ENCODE assay signal across 21 cellular contexts in genomic region chr7:33300131-33300530, GRCh38.
DNase-seq lines count a peak whose midpoint lies in the region; ATAC-seq and TF ChIP-seq lines count a peak whose summit lies in the region.
"Had no signal": no experiment of that assay in that cellular context is flagged by ENCODE, and none has a peak within 500 bp of the region (broad histone marks: within the 10 kb centered on the region; RNA-seq: fewer than 3 reads in every experiment).

No MANE protein-coding gene starts in this region.

- CTCF ChIA-PET in CD8-positive, alpha-beta T cell (lab: Charles Lee), result no interaction called here
- CTCF ChIA-PET in RWPE1 (lab: Yijun Ruan, JAX), result no interaction called here

- H3K4me3 Mint-ChIP-seq in CD8-positive, alpha-beta T cell, result no peak overlapping the region
- H3K4me3 Mint-ChIP-seq in stimulated activated naive CD8-positive, alpha-beta T cell treated with anti-CD3 and anti-CD28 coated beads, Interleukin-15, amount 100 ng/mL, for 72 hours, result no peak overlapping the region
- H3K4me3 Mint-ChIP-seq: CD14-positive monocyte; CD4-positive, alpha-beta T cell; GM23338; HFFc6 had no signal

- H3K27me3 ChIP-seq in adipocyte (replicated peaks; ENCODE audit: control insufficient read depth, insufficient read depth, low read length), result no peaks in the 10 kb centered on the region
- H3K27me3 ChIP-seq in CD8-positive, alpha-beta T cell (ENCODE audit: insufficient read depth, low read length), result no peaks in the 10 kb centered on the region
- H3K27me3 ChIP-seq: BE2C; BLaER1 treated with 17β-estradiol and CSF1 and Interleukin-3, amounts not matched to agents 10 nM and 100 nM had no signal

- intact Hi-C loops in CD8-positive, alpha-beta T cell (cut with DNase I, micrococcal nuclease), result no loop called here

- H3K27ac Mint-ChIP-seq in CD8-positive, alpha-beta T cell, result no peak overlapping the region
- no peak overlapping the region for H3K27ac Mint-ChIP-seq in stimulated activated naive CD8-positive, alpha-beta T cell treated with anti-CD3 and anti-CD28 coated beads, Interleukin-15, amount 100 ng/mL, for 72 hours
- H3K27ac Mint-ChIP-seq: CD14-positive monocyte; CD4-positive, alpha-beta T cell; GM23338; HFFc6 had no signal

- POLR2A ChIA-PET in CD8-positive, alpha-beta T cell (lab: Charles Lee), result no interaction called here
- POLR2A ChIA-PET in RWPE1 (lab: Yijun Ruan, JAX; ENCODE audit: low non-redundant PET), result no interaction called here

- peaks cover 24% of the 10 kb centered on the region for H3K9me3 ChIP-seq in adipocyte (ENCODE audit: control insufficient read depth, low read length)
- peaks cover 3% of the 10 kb centered on the region for H3K9me3 ChIP-seq in CD8-positive, alpha-beta T cell (ENCODE audit: low read length)
- H3K9me3 ChIP-seq: BE2C, HAP-1 had no signal

- H3K27ac ChIP-seq in CD8-positive, alpha-beta T cell (ENCODE audit: low read depth, low read length), result no peak overlapping the region
- no peak overlapping the region for H3K27ac ChIP-seq in RWPE1
- H3K27ac ChIP-seq: 22Rv1; BLaER1 treated with 17β-estradiol and CSF1 and Interleukin-3, amounts not matched to agents 10 nM and 100 nM had no signal

- DNase-seq in DMS 273 (lab: John Stamatoyannopoulos, UW; ENCODE audit: unreplicated experiment) (peak; percentile 14), DMS 273 treated with DMSO at 0.1 percent for 48 hours (lab: John Stamatoyannopoulos, UW) (no peak), adipocyte (ENCODE audit: low read depth) (no peak), fibroblast of peridontal ligament (ENCODE audit: extremely low read depth) (peak; percentile 58), RWPE1 (ENCODE audit: low spot score) (no peak)
- no peak for DNase-seq in CD8-positive, alpha-beta T cell
- DNase-seq in stimulated activated naive CD8-positive, alpha-beta T cell treated with anti-CD3 and anti-CD28 coated beads, Interleukin-15, amount 100 ng/mL, for 72 hours, result no peak
- DNase-seq: AML-193; BE2C; Calu3; CD4-positive, alpha-beta T cell; COR-L47; DMS53; DMS79 treated with DMSO at 0.1 percent for 48 hours; GF-D8; HFFc6 had no signal

- TF ChIP-seq CTCF in CD8-positive, alpha-beta T cell (IDR thresholded peaks at IDR 0.05), result no peak
- no peak for TF ChIP-seq CTCF in RWPE1 (conservative IDR thresholded peaks at IDR 0.05; ENCODE audit: low read depth)

- no peaks in the 10 kb centered on the region for H3K27me3 Mint-ChIP-seq in CD8-positive, alpha-beta T cell (ENCODE audit: low read depth)
- H3K27me3 Mint-ChIP-seq in stimulated activated naive CD8-positive, alpha-beta T cell treated with anti-CD3 and anti-CD28 coated beads, Interleukin-15, amount 100 ng/mL, for 72 hours, result no peaks in the 10 kb centered on the region
- H3K27me3 Mint-ChIP-seq: CD4-positive, alpha-beta T cell had no signal

- no peaks in the 10 kb centered on the region for H3K4me1 Mint-ChIP-seq in CD8-positive, alpha-beta T cell (ENCODE audit: low read depth)
- H3K4me1 Mint-ChIP-seq in stimulated activated naive CD8-positive, alpha-beta T cell treated with anti-CD3 and anti-CD28 coated beads, Interleukin-15, amount 100 ng/mL, for 72 hours, result no peaks in the 10 kb centered on the region
- H3K4me1 Mint-ChIP-seq: CD14-positive monocyte, GM23338 had no signal

- H3K4me3 ChIP-seq in adipocyte (ENCODE audit: low read length), result peak overlapping the region; percentile 19
- H3K4me3 ChIP-seq in CD8-positive, alpha-beta T cell (ENCODE audit: low read depth, low read length), result no peak overlapping the region
- H3K4me3 ChIP-seq: BLaER1 treated with 17β-estradiol and CSF1 and Interleukin-3, amounts not matched to agents 10 nM and 100 nM; GM23338; HAP-1 had no signal

- H3K36me3 Mint-ChIP-seq in CD8-positive, alpha-beta T cell, result peaks cover 53% of the 10 kb centered on the region

- no peaks in the 10 kb centered on the region for H3K36me3 ChIP-seq in adipocyte (ENCODE audit: control insufficient read depth, insufficient read depth, low read length, severe bottlenecking)
- H3K36me3 ChIP-seq in CD8-positive, alpha-beta T cell (ENCODE audit: insufficient read depth, low read length), result no peaks in the 10 kb centered on the region
- H3K36me3 ChIP-seq: BE2C, HAP-1 had no signal

- ATAC-seq in CD8-positive, alpha-beta T cell, result no peak
- no peak for ATAC-seq in stimulated activated naive CD8-positive, alpha-beta T cell treated with anti-CD3 and anti-CD28 coated beads, Interleukin-15, amount 100 ng/mL, for 72 hours
- ATAC-seq: GM23338 had no signal

- H3K9ac ChIP-seq in adipocyte (ENCODE audit: low read length), result no peak overlapping the region
- H3K9ac ChIP-seq: BLaER1 treated with 17β-estradiol and CSF1 and Interleukin-3, amounts not matched to agents 10 nM and 100 nM had no signal

- H3K4me1 ChIP-seq in adipocyte (ENCODE audit: control insufficient read depth, insufficient read depth, low read length), result no peaks in the 10 kb centered on the region
- no peaks in the 10 kb centered on the region for H3K4me1 ChIP-seq in CD8-positive, alpha-beta T cell (ENCODE audit: insufficient read depth, low read length)
- H3K4me1 ChIP-seq: BE2C; BLaER1 treated with 17β-estradiol and CSF1 and Interleukin-3, amounts not matched to agents 10 nM and 100 nM; HAP-1 had no signal

- peaks cover 33% of the 10 kb centered on the region for H3K9me3 Mint-ChIP-seq in CD8-positive, alpha-beta T cell
- H3K9me3 Mint-ChIP-seq in stimulated activated naive CD8-positive, alpha-beta T cell treated with anti-CD3 and anti-CD28 coated beads, Interleukin-15, amount 100 ng/mL, for 72 hours, result peaks cover 33 to 56% of the 10 kb centered on the region in 2 donors

Comparison
In these comparisons a context has a peak if more than half of its experiments do, and no peak if none do; other contexts are left out.
1. DNase-seq: peak in DMS 273 (single experiment) and fibroblast of peridontal ligament (single experiment); none in DMS 273 treated with DMSO at 0.1 percent for 48 hours (single experiment), adipocyte (single experiment), CD8-positive, alpha-beta T cell (0 of 7), stimulated activated naive CD8-positive, alpha-beta T cell treated with anti-CD3 and anti-CD28 coated beads, Interleukin-15, amount 100 ng/mL, for 72 hours (0 of 2) and RWPE1 (single experiment).